1 cellular context compared by ENCODE assay signal in genomic region chr1:87334351-87335174, GRCh38.
TF ChIP-seq lines count a peak whose summit lies in the region.

No MANE protein-coding gene starts in this region.

TF ChIP-seq in GM23338, 12 proteins besides CTCF, POLR2A, EP300 and RAD21 (continued from another document):
- no peak for TF ChIP-seq ZNF462 (CRISPR knock-in tag; IDR thresholded peaks at IDR 0.05)
- no peak for TF ChIP-seq CREB1 (CRISPR knock-in tag; IDR thresholded peaks at IDR 0.05; ENCODE audit: low read depth)
- TF ChIP-seq POLR2AphosphoS5 (IDR thresholded peaks at IDR 0.05; ENCODE audit: low read depth): no peak
- TF ChIP-seq NANOG (IDR thresholded peaks at IDR 0.05; ENCODE audit: borderline replicate concordance): no peak
- TF ChIP-seq ETS1 (IDR thresholded peaks at IDR 0.05): no peak
- no peak for TF ChIP-seq EZH2 (IDR thresholded peaks at IDR 0.05; ENCODE audit: low read depth, unreplicated experiment)
TF ChIP-seq in GM23338: peak in this region for 0.
